In the genomic region with DNA sequence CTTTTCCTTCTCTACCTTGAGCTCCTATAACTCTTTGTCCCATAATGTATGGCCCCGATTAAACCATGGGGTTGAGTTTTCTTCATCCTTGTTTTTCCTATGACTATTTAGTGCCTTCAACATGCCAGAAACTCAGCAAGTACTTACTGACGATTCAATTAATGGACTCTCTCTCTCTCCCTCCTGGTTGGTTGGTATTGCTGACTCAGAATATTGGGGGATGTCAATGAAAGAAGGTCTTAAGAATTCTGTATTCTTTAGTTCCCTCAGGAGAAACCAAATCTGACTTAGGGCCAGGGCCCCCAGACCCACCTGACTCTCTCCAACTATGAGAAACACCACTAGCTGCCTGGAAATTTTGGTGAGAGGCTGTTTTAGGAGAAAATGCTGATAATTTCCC, we compare ENCODE assay signal across 2 cellular contexts.
TF ChIP-seq lines count a peak whose summit lies in the region.

No MANE protein-coding gene starts in this region.

TF ChIP-seq in HepG2, 621 proteins besides CTCF, POLR2A, EP300 and RAD21:
- TF ChIP-seq MAFK (conservative IDR thresholded peaks at IDR 0.05 in 1 of 2, IDR thresholded peaks at IDR 0.05 in 1 of 2; ENCODE audit: low read length in 2 of 2) = peak; percentile 51 to 83
- TF ChIP-seq ZNF205 (CRISPR knock-in tag; IDR thresholded peaks at IDR 0.05) = no peak
- peak; percentile 59; the same call in 1 of the 2 replicates for TF ChIP-seq MAFF (IDR thresholded peaks at IDR 0.05; ENCODE audit: low read depth, low read length)

TF ChIP-seq in IMR-90, 13 proteins besides CTCF, POLR2A, EP300 and RAD21:
- TF ChIP-seq FOS (IDR thresholded peaks at IDR 0.05; ENCODE audit: low read depth, low read length) (no peak), MAFK (IDR thresholded peaks at IDR 0.05; ENCODE audit: low read depth, low read length) (peak; percentile 66)
TF ChIP-seq in IMR-90: peak in this region for 1.
